ENCODE assay signal across 16 cellular contexts in the genomic region with DNA sequence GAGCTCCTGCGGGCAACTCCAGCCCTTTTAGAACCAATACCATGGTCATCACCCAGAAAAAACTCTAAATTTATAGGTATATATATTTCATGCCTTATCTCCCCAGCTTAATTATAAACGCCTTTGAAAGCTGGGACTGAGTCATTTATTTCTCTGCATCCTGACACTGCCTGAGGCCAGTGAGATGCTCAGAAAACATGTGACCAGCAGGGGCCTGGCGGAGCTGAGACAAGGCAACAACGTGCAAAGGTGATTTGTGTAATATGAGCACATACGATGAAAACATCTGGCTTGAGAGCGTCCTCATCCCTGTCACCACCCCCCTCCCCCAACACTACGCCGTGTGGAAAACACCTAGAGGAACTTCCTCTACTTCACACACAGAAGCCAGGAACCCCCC. TPM values are rescaled to one million over a fixed set of nuclear protein-coding genes. Genes with fewer than 3 reads are reported as not detected.
DNase-seq lines count a peak whose midpoint lies in the region; ATAC-seq and TF ChIP-seq lines count a peak whose summit lies in the region.
"Had no signal": no experiment of that assay in that cellular context is flagged by ENCODE, and none has a peak within 500 bp of the region (broad histone marks: within the 10 kb centered on the region; RNA-seq: fewer than 3 reads in every experiment).

No MANE protein-coding gene starts in this region.

- TF ChIP-seq EP300 in sigmoid colon (IDR thresholded peaks at IDR 0.05), result peak in 1 of 4 donors; percentile 83

- WGBS in sigmoid colon, 2 donors, result 65 to 66% methylated on average over 8 of the region's 8 CpGs

- peak; percentile 66 for ATAC-seq in esophagus mucosa
- no peak for ATAC-seq in HG02870 (IDR thresholded peaks at IDR 0.05; ENCODE audit: unreplicated experiment)
- ATAC-seq: left lung had no signal

- no peaks in the 10 kb centered on the region for H3K36me3 ChIP-seq in sigmoid colon
- H3K36me3 ChIP-seq: left lung, thyroid gland had no signal

- peaks cover 0 to 60% (median 43%) of the 10 kb centered on the region in 4 donors for H3K4me1 ChIP-seq in sigmoid colon

- H3K4me3 ChIP-seq in sigmoid colon, result no peak overlapping the region
- H3K4me3 ChIP-seq: left lung, thyroid gland had no signal

- intact Hi-C loops in sigmoid colon (cut with DNase I), result loop anchor here (5.0 kb wide), 1 partner anchor 110 kb away; no protein-coding TSS in a partner anchor

- H3K27ac ChIP-seq in sigmoid colon, result peak overlapping the region; percentile 80 to 93 (median 88)
- H3K27ac ChIP-seq: left lung, thyroid gland had no signal

- TF ChIP-seq POLR2A in sigmoid colon (IDR thresholded peaks at IDR 0.05), result no peak

- H3K27me3 ChIP-seq in sigmoid colon, result no peaks in the 10 kb centered on the region
- H3K27me3 ChIP-seq: thyroid gland had no signal

- TF ChIP-seq CTCF in sigmoid colon (IDR thresholded peaks at IDR 0.05), result peak in 1 of 4 experiments; percentile 16

- no peaks in the 10 kb centered on the region for H3K9me3 ChIP-seq in sigmoid colon
- H3K9me3 ChIP-seq: left lung, thyroid gland had no signal

- DNase-seq in NCI-H2029 (lab: John Stamatoyannopoulos, UW) (peak; percentile 12), NCI-H2029 treated with DMSO at 0.1 percent for 48 hours (lab: John Stamatoyannopoulos, UW) (no peak), NCI-H69 (lab: John Stamatoyannopoulos, UW) (peak; percentile 78), sigmoid colon (no peak), midbrain (lab: John Stamatoyannopoulos, UW) (no peak), NCI-H1694 (lab: John Stamatoyannopoulos, UW) (no peak)
- DNase-seq: 8988T; activated CD4-positive, alpha-beta T cell treated with anti-CD3 and anti-CD28 coated beads, Interleukin-2, amount 10 ng/mL, durations not matched to agents 7 days and 5 days; activated T-cell treated with anti-CD3 and anti-CD28 coated beads, Interleukin-2, amount 50 U/mL, for 48 hours; CD4-positive, alpha-beta memory T cell; Kasumi-1; left lung; NCI-H2081 treated with DMSO at 0.1 percent for 48 hours; thyroid gland had no signal

RNA-seq across cellular contexts. Expression of a gene that starts 22.7 kb away (rescaled TPM):
- total RNA-seq in esophagus mucosa (30.8 TPM), sigmoid colon (10 to 100 TPM; 50.4 to 75.9 (median 67.1) TPM)
- 10 to 100 TPM in 1 of 3 donors, 1 to 10 TPM in 2; 1.4 to 11.5 (median 8.4) TPM for polyA plus RNA-seq in sigmoid colon

RNA-seq across cellular contexts. Expression of a gene that starts 40.0 kb away (rescaled TPM):
- total RNA-seq in esophagus mucosa (9.4 TPM), sigmoid colon (10 to 100 TPM in 3 of 4 donors, 1 to 10 TPM in 1; 8.0 to 13.6 (median 11.0) TPM)
- polyA plus RNA-seq in sigmoid colon, result 1 to 10 TPM; 6.0 to 9.2 (median 8.1) TPM

Comparison
In these comparisons a context has a peak if more than half of its experiments do, and no peak if none do; other contexts are left out.
1. DNase-seq: peak in NCI-H2029 (single experiment) and NCI-H69 (single experiment); none in NCI-H2029 treated with DMSO at 0.1 percent for 48 hours (single experiment), sigmoid colon (single experiment), midbrain (single experiment) and NCI-H1694 (single experiment).